Comparison of ENCODE assay signal across 17 cellular contexts in the genomic region with DNA sequence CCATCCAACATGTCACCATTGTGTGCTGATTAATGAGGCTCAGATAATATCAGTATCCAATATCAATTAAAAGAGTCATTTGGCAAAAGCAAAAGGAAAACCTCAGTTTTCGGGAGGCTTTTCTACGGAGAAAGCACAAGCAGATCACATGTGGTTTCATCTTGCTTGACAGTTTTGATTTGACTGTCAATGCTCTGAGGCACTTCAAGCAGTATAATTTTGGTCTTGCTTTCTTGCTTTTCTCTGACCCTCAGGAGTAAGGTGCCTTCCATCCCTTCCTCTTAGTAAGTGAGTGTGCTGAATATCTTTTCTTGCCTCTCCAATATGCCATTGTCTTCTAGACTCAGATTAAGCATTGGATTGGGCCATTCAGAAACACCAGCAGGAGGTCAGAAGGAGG.
A peak's percentile ranks its signal among the peaks of the same experiment; 100 is the strongest.
DNase-seq lines count a peak whose midpoint lies in the region; ATAC-seq, FAIRE-seq and TF ChIP-seq lines count a peak whose summit lies in the region.
"Had no signal": no experiment of that assay in that cellular context is flagged by ENCODE, and none has a peak within 500 bp of the region (broad histone marks: within the 10 kb centered on the region; RNA-seq: fewer than 3 reads in every experiment).

No MANE protein-coding gene starts in this region.

- H3K4ac ChIP-seq in H1 (replicated peaks; ENCODE audit: insufficient read length, low read depth, low read length) = no peak overlapping the region

- no peaks in the 10 kb centered on the region for H3K4me1 ChIP-seq in H1 (replicated peaks in 1 of 4; ENCODE audit: control insufficient read depth in 3 of 4, insufficient read depth in 4 of 4, low read length in 3 of 4)
- H3K4me1 ChIP-seq in colonic mucosa = no peaks in the 10 kb centered on the region

- no peak overlapping the region for H4K91ac ChIP-seq in H1 (replicated peaks; ENCODE audit: insufficient read length, low read length)

- no peak overlapping the region for H2AFZ ChIP-seq in H1 (ENCODE audit: low read length)

- FAIRE-seq in H1 (lab: Jason Lieb, UNC) = no peak
- FAIRE-seq in frontal cortex (lab: Jason Lieb, UNC) = no peak
- FAIRE-seq: GM12892 had no signal

- no peak overlapping the region for H2BK12ac ChIP-seq in H1 (ENCODE audit: low read depth, low read length)

- H2AK5ac ChIP-seq in H1 (ENCODE audit: low read depth, low read length) = no peak overlapping the region

- no peak overlapping the region; a peak in 1 of 4 replicates for H3K4me2 ChIP-seq in H1 (ENCODE audit: insufficient read depth in 1 of 2, low read depth in 2 of 2, low read length in 2 of 2)

- no peak overlapping the region for H3K14ac ChIP-seq in H1 (ENCODE audit: insufficient read length)

- no peaks in the 10 kb centered on the region for H3K36me3 ChIP-seq in H1 (ENCODE audit: control insufficient read depth in 2 of 4, insufficient read depth in 4 of 4, low read length in 3 of 4)
- no peaks in the 10 kb centered on the region for H3K36me3 ChIP-seq in colonic mucosa

- H3K23me2 ChIP-seq in H1 (ENCODE audit: low read depth, low read length) = no peaks in the 10 kb centered on the region; the same call in 1 of the 2 replicates

- TF ChIP-seq CTCF in H1 (IDR thresholded peaks at IDR 0.05; ENCODE audit: control extremely low read depth in 1 of 3, insufficient read depth in 1 of 3, low read depth in 1 of 3, low read length in 3 of 3) = no peak
- no peak for TF ChIP-seq CTCF in colonic mucosa (IDR thresholded peaks at IDR 0.05)

- POLR2A ChIA-PET in H1 (lab: Charles Lee; ENCODE audit: partially characterized antibody) = interaction anchor here (0.7 kb wide), 1 partner anchor 13 kb away, joined by 3 read pairs; no protein-coding TSS in a partner anchor

- no peak for DNase-seq in H1 (ENCODE audit: low read depth in 1 of 2, low spot score in 2 of 2)
- DNase-seq in frontal cortex (ENCODE audit: low spot score in 2 of 2) = no peak
- no peak for DNase-seq in colonic mucosa
- no peak for DNase-seq in activated CD4-positive, CD25-positive, alpha-beta regulatory T cell treated with anti-CD3 and anti-CD28 coated beads, Interleukin-2, amount 50 U/mL, for 72 hours
- DNase-seq: ACHN; Calu3; CD4-positive, CD25-positive, alpha-beta regulatory T cell; DMS79; NCI-H1436; NCI-H2107; NCI-H82; SIG-M5 had no signal

- H3K79me1 ChIP-seq in H1 (ENCODE audit: low read depth, low read length) = no peaks in the 10 kb centered on the region

- no peaks in the 10 kb centered on the region for H4K20me1 ChIP-seq in H1 (replicated peaks in 1 of 2; ENCODE audit: control insufficient read depth in 1 of 2, insufficient read depth in 2 of 2, low read length in 2 of 2)

- no peak overlapping the region for H2BK15ac ChIP-seq in H1 (ENCODE audit: low read length)

- no peak overlapping the region for H2BK20ac ChIP-seq in H1 (ENCODE audit: low read length)

- no peak overlapping the region for H4K8ac ChIP-seq in H1 (ENCODE audit: extremely low read depth, insufficient read depth, low read length)

- H3K4me3 ChIP-seq in H1 (ENCODE audit: extremely low read depth in 1 of 4, insufficient read depth in 2 of 4, low read depth in 3 of 4, low read length in 4 of 4) (no peak overlapping the region), colonic mucosa (no peak overlapping the region)

- H3K79me2 ChIP-seq in H1 (ENCODE audit: control insufficient read depth in 1 of 2, insufficient read depth in 2 of 2, low read length in 2 of 2) = no peaks in the 10 kb centered on the region

- H3K27me3 ChIP-seq in H1 (replicated peaks in 1 of 4; ENCODE audit: control insufficient read depth in 3 of 4, extremely low read depth in 1 of 4, insufficient read depth in 3 of 4, low read length in 3 of 4) = no peaks in the 10 kb centered on the region
- no peaks in the 10 kb centered on the region for H3K27me3 ChIP-seq in colonic mucosa

- no peaks in the 10 kb centered on the region for H3K9me3 ChIP-seq in H1 (ENCODE audit: insufficient read depth in 2 of 2, low read depth in 1 of 2, low read length in 1 of 2)
- H3K9me3 ChIP-seq in colonic mucosa = no peaks in the 10 kb centered on the region

- TF ChIP-seq POLR2A in H1 (IDR thresholded peaks at IDR 0.05; ENCODE audit: control extremely low read depth in 1 of 2, low read depth in 2 of 2, low read length in 2 of 2) = no peak

- 0 out of 2 replicates have a peak overlapping the region, but pooled peaks have one; percentile 38 for H3K18ac ChIP-seq in H1 (ENCODE audit: extremely low read depth, low read length)

- WGBS in H1 (ENCODE audit: extremely low coverage in 1 of 2, insufficient coverage in 1 of 2, insufficient read length in 1 of 2, insufficient replicate concordance in 2 of 2, low coverage in 1 of 2, low lambda C conversion rate in 2 of 2, missing lambda C conversion rate in 1 of 2), 2 experiments = 75% methylated on average over 2 of the region's 2 CpGs; no CpG with 5 or more reads in 1 of the 2 experiments

- H2BK120ac ChIP-seq in H1 (replicated peaks; ENCODE audit: low read depth, low read length) = no peak overlapping the region

- H3K9ac ChIP-seq in H1 (replicated peaks in 1 of 4; ENCODE audit: extremely low read depth in 1 of 4, low read depth in 3 of 4, low read length in 3 of 4) = no peak overlapping the region
- no peak overlapping the region for H3K9ac ChIP-seq in colonic mucosa (ENCODE audit: low read depth in 2 of 2, low read length in 2 of 2)

- no peak overlapping the region for H4K5ac ChIP-seq in H1 (ENCODE audit: insufficient read length, low read depth, low read length)

- H3K27ac ChIP-seq in H1 (ENCODE audit: low read depth, low read length) = no peak overlapping the region
- H3K27ac ChIP-seq in colonic mucosa = no peak overlapping the region

- CTCF ChIA-PET in H1 (lab: Charles Lee; ENCODE audit: partially characterized antibody) = interaction anchor here (1.2 to 7.0 kb wide), 2 partner anchors 32 to 69 kb away, joined by 4 to 39 read pairs; no protein-coding TSS in a partner anchor

- ATAC-seq in GM18870 (IDR thresholded peaks at IDR 0.05; ENCODE audit: unreplicated experiment) (peak; percentile 46), GM21717 (IDR thresholded peaks at IDR 0.05; ENCODE audit: unreplicated experiment) (peak; percentile 77), HG03565 (IDR thresholded peaks at IDR 0.05; ENCODE audit: unreplicated experiment) (peak; percentile 71), HG03095 (IDR thresholded peaks at IDR 0.05; ENCODE audit: unreplicated experiment) (no peak)

- H3K56ac ChIP-seq in H1 (replicated peaks; ENCODE audit: insufficient read length, low read depth, low read length) = no peak overlapping the region

- TF ChIP-seq RAD21 in H1 (IDR thresholded peaks at IDR 0.05 in 1 of 2, conservative IDR thresholded peaks at IDR 0.05 in 1 of 2; ENCODE audit: low read depth in 2 of 2, low read length in 2 of 2) = no peak

- intact Hi-C loops in colonic mucosa (cut with DNase I) = no loop called here

- no peak overlapping the region for H3K23ac ChIP-seq in H1 (ENCODE audit: insufficient read length)

- TF ChIP-seq EP300 in H1 (IDR thresholded peaks at IDR 0.05; ENCODE audit: borderline replicate concordance in 1 of 2, low read depth in 2 of 2, low read length in 2 of 2) = no peak

- H2BK5ac ChIP-seq in H1 (ENCODE audit: low read depth, low read length) = no peak overlapping the region

TF ChIP-seq in H1, 55 proteins besides CTCF, POLR2A, EP300 and RAD21:
- no peak for TF ChIP-seq RXRA (IDR thresholded peaks at IDR 0.05; ENCODE audit: insufficient read depth, low read depth, low read length)
- no peak for TF ChIP-seq TEAD4 (IDR thresholded peaks at IDR 0.05; ENCODE audit: low read depth, low read length)
- no peak for TF ChIP-seq SIX5 (IDR thresholded peaks at IDR 0.05; ENCODE audit: low read depth, low read length)
- TF ChIP-seq POLR2AphosphoS5 (IDR thresholded peaks at IDR 0.05; ENCODE audit: low read depth, low read length) = no peak
- TF ChIP-seq, protein P1, sequence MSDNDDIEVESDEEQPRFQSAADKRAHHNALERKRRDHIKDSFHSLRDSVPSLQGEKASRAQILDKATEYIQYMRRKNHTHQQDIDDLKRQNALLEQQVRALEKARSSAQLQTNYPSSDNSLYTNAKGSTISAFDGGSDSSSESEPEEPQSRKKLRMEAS (IDR thresholded peaks at IDR 0.05) = no peak
- no peak for TF ChIP-seq KDM1A (IDR thresholded peaks at IDR 0.05; ENCODE audit: borderline replicate concordance, low read length)
- TF ChIP-seq FOSL1 (IDR thresholded peaks at IDR 0.05; ENCODE audit: insufficient read depth, low read depth, low read length) = no peak
- no peak for TF ChIP-seq SRF (IDR thresholded peaks at IDR 0.05; ENCODE audit: low read depth, low read length)
- TF ChIP-seq POU5F1 (IDR thresholded peaks at IDR 0.05; ENCODE audit: low read depth, low read length) = no peak
- no peak for TF ChIP-seq RBBP5 (IDR thresholded peaks at IDR 0.05; ENCODE audit: borderline replicate concordance, low read depth, low read length)
- TF ChIP-seq, protein P2, sequence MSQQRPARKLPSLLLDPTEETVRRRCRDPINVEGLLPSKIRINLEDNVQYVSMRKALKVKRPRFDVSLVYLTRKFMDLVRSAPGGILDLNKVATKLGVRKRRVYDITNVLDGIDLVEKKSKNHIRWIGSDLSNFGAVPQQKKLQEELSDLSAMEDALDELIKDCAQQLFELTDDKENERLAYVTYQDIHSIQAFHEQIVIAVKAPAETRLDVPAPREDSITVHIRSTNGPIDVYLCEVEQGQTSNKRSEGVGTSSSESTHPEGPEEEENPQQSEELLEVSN (IDR thresholded peaks at IDR 0.05) = no peak
- no peak for TF ChIP-seq SIN3A (conservative IDR thresholded peaks at IDR 0.05 in 1 of 2, IDR thresholded peaks at IDR 0.05 in 1 of 2; ENCODE audit: low read depth in 1 of 2, low read length in 2 of 2)
- no peak for TF ChIP-seq SIRT6 (IDR thresholded peaks at IDR 0.05; ENCODE audit: low read length)
- TF ChIP-seq NANOG (IDR thresholded peaks at IDR 0.05; ENCODE audit: insufficient read depth, low read depth, low read length, poor library complexity, severe bottlenecking) = no peak
- TF ChIP-seq CEBPB (IDR thresholded peaks at IDR 0.05; ENCODE audit: low read depth, low read length) = no peak
- TF ChIP-seq, protein P3, sequence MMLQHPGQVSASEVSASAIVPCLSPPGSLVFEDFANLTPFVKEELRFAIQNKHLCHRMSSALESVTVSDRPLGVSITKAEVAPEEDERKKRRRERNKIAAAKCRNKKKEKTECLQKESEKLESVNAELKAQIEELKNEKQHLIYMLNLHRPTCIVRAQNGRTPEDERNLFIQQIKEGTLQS (IDR thresholded peaks at IDR 0.05; ENCODE audit: insufficient read depth, low read depth, low read length) = no peak
- no peak for TF ChIP-seq KDM4A (IDR thresholded peaks at IDR 0.05; ENCODE audit: low read depth, low read length, severe bottlenecking)
- no peak for TF ChIP-seq TBP (IDR thresholded peaks at IDR 0.05; ENCODE audit: low read depth, low read length)
